Comparison of ENCODE assay signal across 8 cellular contexts in the genomic region with DNA sequence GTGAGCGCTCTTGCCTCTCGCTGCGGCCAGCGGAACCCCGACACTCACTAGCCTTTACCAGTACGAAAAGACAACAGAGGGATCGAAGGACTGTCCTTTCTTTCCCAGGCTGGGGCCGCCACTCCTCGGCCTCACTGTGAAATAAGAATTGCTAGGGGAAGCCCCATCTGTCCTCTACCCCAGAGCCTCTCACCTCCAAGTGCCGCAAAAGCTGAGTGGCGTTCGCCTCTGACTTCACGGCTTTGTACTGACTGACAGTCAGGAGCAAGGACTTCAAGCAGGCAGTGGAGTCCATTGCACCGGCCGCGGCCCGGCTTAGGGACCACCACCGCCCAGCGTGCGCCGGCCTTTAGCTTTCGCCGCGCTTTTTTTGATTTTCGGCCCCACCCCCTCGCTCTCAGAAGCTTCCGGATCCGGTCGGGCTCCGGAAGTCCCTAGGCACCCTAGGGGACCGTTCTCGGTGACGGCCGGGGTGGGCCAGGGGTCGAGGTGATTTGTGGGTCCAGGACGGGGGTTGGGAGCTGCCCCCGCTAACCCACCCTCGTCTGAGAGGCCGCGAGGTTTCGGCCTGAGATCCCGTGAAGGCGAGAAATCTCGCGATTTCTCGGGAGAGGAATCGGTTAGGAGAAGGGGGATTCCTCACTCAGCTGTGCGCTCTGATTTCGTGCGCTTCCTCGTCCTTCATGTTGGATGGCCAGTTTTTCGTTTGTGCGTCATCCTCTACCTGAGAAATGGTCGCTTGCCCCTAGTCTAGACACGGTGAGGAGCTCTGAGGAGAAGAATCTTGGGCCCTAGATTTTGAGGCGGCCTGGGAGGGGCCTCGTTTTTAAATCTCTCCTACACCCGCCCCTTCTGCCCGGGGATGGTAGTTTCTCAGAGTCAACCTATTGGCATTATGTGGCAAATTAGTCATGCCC. TPM values are rescaled to one million over a fixed set of nuclear protein-coding genes. Genes with fewer than 3 reads are reported as not detected.
A peak's percentile ranks its signal among the peaks of the same experiment; 100 is the strongest.
DNase-seq lines count a peak whose midpoint lies in the region; ATAC-seq lines count a peak whose summit lies in the region.

CIP2A (minus strand) TSS at position 358 of the 917 bp plus-strand sequence; CDS start at position 295, 63 bp downstream.
DZIP3 (plus strand) TSS at position 642 of the 917 bp plus-strand sequence. CDS start 15,685 bp downstream, outside the sequence.

- peak; percentile 97 for ATAC-seq in GM19397 (IDR thresholded peaks at IDR 0.05; ENCODE audit: unreplicated experiment)
- ATAC-seq in HG03565 (IDR thresholded peaks at IDR 0.05; ENCODE audit: unreplicated experiment) = peak; percentile 77
- peak; percentile 95 for ATAC-seq in left lobe of liver

- H3K36me3 Mint-ChIP-seq in dendritic cell treated with granulocyte-macrophage colony-stimulating factor and Interleukin-4, amounts not matched to agents 40 ng/mL and 50 ng/mL, for 4 days (ENCODE audit: low read depth) = peaks cover 13% of the 10 kb centered on the region

- intact Hi-C loops in dendritic cell treated with granulocyte-macrophage colony-stimulating factor and Interleukin-4, amounts not matched to agents 40 ng/mL and 50 ng/mL, for 4 days (cut with micrococcal nuclease) = no loop called here

- no peaks in the 10 kb centered on the region for H3K9me3 Mint-ChIP-seq in dendritic cell treated with granulocyte-macrophage colony-stimulating factor and Interleukin-4, amounts not matched to agents 40 ng/mL and 50 ng/mL, for 4 days

- no peaks in the 10 kb centered on the region for H3K27me3 Mint-ChIP-seq in dendritic cell treated with granulocyte-macrophage colony-stimulating factor and Interleukin-4, amounts not matched to agents 40 ng/mL and 50 ng/mL, for 4 days

- H3K4me1 Mint-ChIP-seq in dendritic cell treated with granulocyte-macrophage colony-stimulating factor and Interleukin-4, amounts not matched to agents 40 ng/mL and 50 ng/mL, for 4 days (ENCODE audit: low read depth) = peaks cover 17% of the 10 kb centered on the region

- DNase-seq in CD1c-positive myeloid dendritic cell (ENCODE audit: extremely low spot score) (peak; percentile 92), NCI-H748 treated with DMSO at 0.1 percent for 48 hours (lab: John Stamatoyannopoulos, UW) (peak; percentile 76), left lobe of liver (ENCODE audit: low spot score) (peak; percentile 80)
- DNase-seq in activated CD4-positive, alpha-beta T cell treated with anti-CD3 and anti-CD28 coated beads, Interleukin-2, amount 50 U/mL, for 4 hours = peak; percentile 69 to 76
- peak; percentile 85 to 86 for DNase-seq in stimulated activated CD4-positive, alpha-beta T cell treated with anti-CD3 and anti-CD28 coated beads, Interleukin-2, amount 100 ng/mL, for 24 hours

- peak within 1 kb of the TSS; percentile 98 for H3K4me3 Mint-ChIP-seq in dendritic cell treated with granulocyte-macrophage colony-stimulating factor and Interleukin-4, amounts not matched to agents 40 ng/mL and 50 ng/mL, for 4 days

- H3K27ac Mint-ChIP-seq in dendritic cell treated with granulocyte-macrophage colony-stimulating factor and Interleukin-4, amounts not matched to agents 40 ng/mL and 50 ng/mL, for 4 days = peak within 1 kb of the TSS; percentile 99

RNA-seq across cellular contexts. Expression of gene CIP2A, which starts in this region (rescaled TPM):
- total RNA-seq in left lobe of liver = 0.45 TPM

RNA-seq across cellular contexts. Expression of gene DZIP3, which starts in this region (rescaled TPM):
- 2.8 TPM for total RNA-seq in left lobe of liver

Comparison
In these comparisons a context has a peak if more than half of its experiments do, and no peak if none do; other contexts are left out.
1. Peak in every context shown above with its lines: DNase-seq and ATAC-seq.